Comparison of ENCODE assay signal across 1 cellular context in genomic region chr2:28219134-28219533, GRCh38.
TF ChIP-seq lines count a peak whose summit lies in the region.

No MANE protein-coding gene starts in this region.

TF ChIP-seq in SK-N-SH treated with all-trans-retinoic acid at 6 μM for 48 hours, 23 proteins besides CTCF, POLR2A, EP300 and RAD21 (continued from another document):
- TF ChIP-seq PPARA (CRISPR knock-in tag; IDR thresholded peaks at IDR 0.05; ENCODE audit: borderline replicate concordance) = no peak
- no peak for TF ChIP-seq RARB (CRISPR knock-in tag; IDR thresholded peaks at IDR 0.05)
- TF ChIP-seq ESRRG (CRISPR knock-in tag; IDR thresholded peaks at IDR 0.05) = no peak
